20 cellular contexts compared by ENCODE assay signal in the genomic region with DNA sequence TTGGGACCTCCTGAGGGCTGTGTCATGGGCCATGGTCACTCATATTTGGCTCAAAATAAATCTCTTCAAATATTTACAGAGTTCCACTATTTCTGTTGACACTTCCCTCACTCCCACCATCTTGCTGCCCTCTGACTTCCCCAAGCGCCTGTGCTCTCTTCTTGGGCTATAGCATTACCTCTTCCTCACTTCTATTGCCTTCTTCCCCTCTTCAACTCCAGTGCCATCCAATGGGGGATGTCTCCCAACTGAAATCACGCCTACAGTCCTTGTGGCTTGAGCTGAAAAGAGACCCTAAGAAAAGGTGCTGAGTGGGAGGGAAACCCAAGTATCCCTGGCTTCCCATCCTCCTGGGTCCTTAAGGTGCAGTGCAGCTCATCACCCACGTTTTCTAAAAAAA.
"Had no signal": no experiment of that assay in that cellular context is flagged by ENCODE, and none has a peak within 500 bp of the region (broad histone marks: within the 10 kb centered on the region; RNA-seq: fewer than 3 reads in every experiment).

No MANE protein-coding gene starts in this region.

- H3K9me3 Mint-ChIP-seq: dendritic cell treated with granulocyte-macrophage colony-stimulating factor and Interleukin-4, amounts not matched to agents 40 ng/mL and 50 ng/mL, for 4 days; effector memory CD8-positive, alpha-beta T cell; naive thymus-derived CD8-positive, alpha-beta T cell; stimulated activated effector memory CD8-positive, alpha-beta T cell treated with anti-CD3 and anti-CD28 coated beads, Interleukin-12 subunit alpha, Interleukin-12 subunit beta, amount 100 ng/mL, for 72 hours had no signal

- H3K27ac ChIP-seq: esophagus squamous epithelium, foreskin keratinocyte, ovary, suprapubic skin, tibial artery had no signal

- H3K4me3 ChIP-seq: esophagus squamous epithelium, lung, mucosa of descending colon, ovary, smooth muscle cell, suprapubic skin, tibial artery had no signal

- ATAC-seq: effector memory CD8-positive, alpha-beta T cell; foreskin keratinocyte; left colon; left ventricle myocardium superior; mucosa of descending colon; naive thymus-derived CD8-positive, alpha-beta T cell; right cardiac atrium; stimulated activated effector memory CD8-positive, alpha-beta T cell treated with anti-CD3 and anti-CD28 coated beads, Interleukin-12 subunit alpha, Interleukin-12 subunit beta, amount 100 ng/mL, for 72 hours; stimulated activated naive CD8-positive, alpha-beta T cell treated with anti-CD3 and anti-CD28 coated beads, Interleukin-15, Interleukin-2, amounts not matched to agents 100 U/mL and 50 U/mL, for 24 hours had no signal

- H3K4me1 ChIP-seq: suprapubic skin, tibial artery had no signal

- DNase-seq: cerebellar nuclear complex; effector memory CD8-positive, alpha-beta T cell; esophagus squamous epithelium; foreskin keratinocyte; left colon; left ventricle myocardium superior; mesenchymal stem cell; mucosa of descending colon; naive thymus-derived CD8-positive, alpha-beta T cell; ovary; right cardiac atrium; stimulated activated CD4-positive, alpha-beta T cell treated with anti-CD3 and anti-CD28 coated beads, Interleukin-2, amount 100 ng/mL, for 48 hours; stimulated activated naive CD8-positive, alpha-beta T cell treated with anti-CD3 and anti-CD28 coated beads, Interleukin-15, Interleukin-2, amounts not matched to agents 100 U/mL and 50 U/mL, for 24 hours; tibial artery had no signal

- H3K4me2 ChIP-seq: smooth muscle cell had no signal

- H3K36me3 ChIP-seq: ovary had no signal

- H3K27me3 ChIP-seq: esophagus squamous epithelium, foreskin keratinocyte, ovary, suprapubic skin, tibial artery had no signal

- H3K36me3 Mint-ChIP-seq: stimulated activated effector memory CD8-positive, alpha-beta T cell treated with anti-CD3 and anti-CD28 coated beads, Interleukin-12 subunit alpha, Interleukin-12 subunit beta, amount 100 ng/mL, for 72 hours had no signal

- FAIRE-seq: colon had no signal

- H3K27ac Mint-ChIP-seq: dendritic cell treated with granulocyte-macrophage colony-stimulating factor and Interleukin-4, amounts not matched to agents 40 ng/mL and 50 ng/mL, for 4 days; effector memory CD8-positive, alpha-beta T cell; stimulated activated effector memory CD8-positive, alpha-beta T cell treated with anti-CD3 and anti-CD28 coated beads, Interleukin-12 subunit alpha, Interleukin-12 subunit beta, amount 100 ng/mL, for 72 hours had no signal

- H3K9me3 ChIP-seq: esophagus squamous epithelium, mucosa of descending colon, ovary, suprapubic skin, tibial artery had no signal

- H3K4me3 Mint-ChIP-seq: dendritic cell treated with granulocyte-macrophage colony-stimulating factor and Interleukin-4, amounts not matched to agents 40 ng/mL and 50 ng/mL, for 4 days; effector memory CD8-positive, alpha-beta T cell; naive thymus-derived CD8-positive, alpha-beta T cell; stimulated activated effector memory CD8-positive, alpha-beta T cell treated with anti-CD3 and anti-CD28 coated beads, Interleukin-12 subunit alpha, Interleukin-12 subunit beta, amount 100 ng/mL, for 72 hours had no signal

- H3K4me1 Mint-ChIP-seq: stimulated activated effector memory CD8-positive, alpha-beta T cell treated with anti-CD3 and anti-CD28 coated beads, Interleukin-12 subunit alpha, Interleukin-12 subunit beta, amount 100 ng/mL, for 72 hours had no signal
